In genomic region chr4:92121099-92121498, GRCh38 we compare ENCODE assay signal across 21 cellular contexts.
DNase-seq lines count a peak whose midpoint lies in the region; ATAC-seq, FAIRE-seq and TF ChIP-seq lines count a peak whose summit lies in the region.
"Had no signal": no experiment of that assay in that cellular context is flagged by ENCODE, and none has a peak within 500 bp of the region (broad histone marks: within the 10 kb centered on the region; RNA-seq: fewer than 3 reads in every experiment).

No MANE protein-coding gene starts in this region.

- H3K27me3 Mint-ChIP-seq in activated naive CD8-positive, alpha-beta T cell treated with anti-CD3 and anti-CD28 coated beads for 36 hours: no peaks in the 10 kb centered on the region
- no peaks in the 10 kb centered on the region for H3K27me3 Mint-ChIP-seq in progenitor cell of endocrine pancreas
- H3K27me3 Mint-ChIP-seq: activated naive CD4-positive, alpha-beta T cell treated with anti-CD3 and anti-CD28 coated beads, Interleukin-2, amount 10 ng/mL, durations not matched to agents 7 days and 5 days; naive B cell; stimulated activated naive B cell treated with anti-CD40 and anti-IgM and Interleukin-4, amounts not matched to agents 10 μg/mL and 1 μg/mL and 100 μg/mL, for 72 hours had no signal

- FAIRE-seq in kidney (lab: Jason Lieb, UNC) (no peak), urothelium cell line (lab: Jason Lieb, UNC) (no peak), GM12892 (lab: Jason Lieb, UNC) (no peak)
- FAIRE-seq: A549 had no signal

- DNase-seq in Right ventricle myocardium inferior (ENCODE audit: missing footprints): peak; percentile 60
- no peak for DNase-seq in right atrium auricular region (ENCODE audit: low spot score)
- peak; percentile 86 for DNase-seq in astrocyte of the hippocampus (ENCODE audit: low read depth, low spot score)
- peak; percentile 15 for DNase-seq in kidney
- DNase-seq in urothelium cell line (ENCODE audit: low spot score): peak; percentile 6
- DNase-seq in activated naive CD8-positive, alpha-beta T cell treated with anti-CD3 and anti-CD28 coated beads for 36 hours: no peak
- DNase-seq in progenitor cell of endocrine pancreas (ENCODE audit: low spot score, unreplicated experiment): no peak
- DNase-seq in GM12892 (ENCODE audit: insufficient read length): no peak
- DNase-seq: activated CD4-positive, alpha-beta T cell treated with anti-CD3 and anti-CD28 coated beads for 48 hours; activated naive CD4-positive, alpha-beta T cell treated with anti-CD3 and anti-CD28 coated beads, Interleukin-2, amount 10 ng/mL, durations not matched to agents 7 days and 5 days; left ventricle myocardium inferior; naive B cell; NCI-H1436 treated with DMSO at 0.1 percent for 48 hours; NCI-H226; stimulated activated naive B cell treated with anti-CD40 and anti-IgM and Interleukin-4, amounts not matched to agents 10 μg/mL and 1 μg/mL and 100 μg/mL, for 72 hours had no signal

- H3K36me3 Mint-ChIP-seq in activated naive CD8-positive, alpha-beta T cell treated with anti-CD3 and anti-CD28 coated beads for 36 hours: no peaks in the 10 kb centered on the region
- no peaks in the 10 kb centered on the region for H3K36me3 Mint-ChIP-seq in progenitor cell of endocrine pancreas (ENCODE audit: insufficient read depth)
- H3K36me3 Mint-ChIP-seq: activated naive CD4-positive, alpha-beta T cell treated with anti-CD3 and anti-CD28 coated beads, Interleukin-2, amount 10 ng/mL, durations not matched to agents 7 days and 5 days; CD14-positive monocyte; naive B cell; stimulated activated naive B cell treated with anti-CD40 and anti-IgM and Interleukin-4, amounts not matched to agents 10 μg/mL and 1 μg/mL and 100 μg/mL, for 72 hours had no signal

- intact Hi-C loops in Right ventricle myocardium inferior (cut with DNase I): no loop called here
- intact Hi-C loops in kidney (cut with DNase I): no loop called here

- TF ChIP-seq CTCF in right atrium auricular region (IDR thresholded peaks at IDR 0.05) (no peak), kidney (IDR thresholded peaks at IDR 0.05; ENCODE audit: borderline replicate concordance, extremely low read depth, insufficient read depth) (no peak), progenitor cell of endocrine pancreas (IDR thresholded peaks at IDR 0.05; ENCODE audit: unreplicated experiment) (no peak)

- H3K9me3 ChIP-seq in right atrium auricular region: no peaks in the 10 kb centered on the region
- H3K9me3 ChIP-seq in kidney (ENCODE audit: control insufficient read depth in 1 of 2, low read length in 2 of 2): no peaks in the 10 kb centered on the region
- H3K9me3 ChIP-seq: A549, breast epithelium, left ventricle myocardium inferior had no signal

- no peaks in the 10 kb centered on the region for H3K27me3 ChIP-seq in right atrium auricular region
- H3K27me3 ChIP-seq: breast epithelium had no signal

- H3K36me3 ChIP-seq in right atrium auricular region: no peaks in the 10 kb centered on the region
- H3K36me3 ChIP-seq in kidney (ENCODE audit: control insufficient read depth in 1 of 2, insufficient read depth in 2 of 2, low read length in 2 of 2): no peaks in the 10 kb centered on the region
- H3K36me3 ChIP-seq: breast epithelium, left ventricle myocardium inferior had no signal

- H3K4me3 Mint-ChIP-seq in activated naive CD8-positive, alpha-beta T cell treated with anti-CD3 and anti-CD28 coated beads for 36 hours: no peak overlapping the region
- no peak overlapping the region for H3K4me3 Mint-ChIP-seq in progenitor cell of endocrine pancreas (ENCODE audit: low read depth)
- H3K4me3 Mint-ChIP-seq: activated naive CD4-positive, alpha-beta T cell treated with anti-CD3 and anti-CD28 coated beads, Interleukin-2, amount 10 ng/mL, durations not matched to agents 7 days and 5 days; CD14-positive monocyte; naive B cell; stimulated activated naive B cell treated with anti-CD40 and anti-IgM and Interleukin-4, amounts not matched to agents 10 μg/mL and 1 μg/mL and 100 μg/mL, for 72 hours had no signal

- no peak overlapping the region for H3K9ac ChIP-seq in kidney (ENCODE audit: low read length in 2 of 2)
- H3K9ac ChIP-seq: KMS-11, parathyroid adenoma had no signal

- no peak overlapping the region for H3K27ac Mint-ChIP-seq in activated naive CD8-positive, alpha-beta T cell treated with anti-CD3 and anti-CD28 coated beads for 36 hours
- H3K27ac Mint-ChIP-seq in progenitor cell of endocrine pancreas: no peak overlapping the region
- H3K27ac Mint-ChIP-seq: activated naive CD4-positive, alpha-beta T cell treated with anti-CD3 and anti-CD28 coated beads, Interleukin-2, amount 10 ng/mL, durations not matched to agents 7 days and 5 days; CD14-positive monocyte; naive B cell; stimulated activated naive B cell treated with anti-CD40 and anti-IgM and Interleukin-4, amounts not matched to agents 10 μg/mL and 1 μg/mL and 100 μg/mL, for 72 hours had no signal

- no peak for TF ChIP-seq POLR2A in GM12892 (IDR thresholded peaks at IDR 0.05; ENCODE audit: low read depth, low read length)

- H3K27ac ChIP-seq in right atrium auricular region (no peak overlapping the region), kidney (ENCODE audit: low read depth in 2 of 2, low read length in 2 of 2) (no peak overlapping the region)
- H3K27ac ChIP-seq: A549, breast epithelium, KMS-11, left ventricle myocardium inferior, parathyroid adenoma, SK-N-MC had no signal

- H3K4me3 ChIP-seq in right atrium auricular region: no peak overlapping the region
- H3K4me3 ChIP-seq in kidney (ENCODE audit: low read length in 2 of 2): no peak overlapping the region
- H3K4me3 ChIP-seq: A549, breast epithelium, left ventricle myocardium inferior, SK-N-MC had no signal

- ATAC-seq in Right ventricle myocardium inferior: no peak
- ATAC-seq: A549; stimulated activated naive B cell treated with anti-CD40 and anti-IgM and Interleukin-4, amounts not matched to agents 10 μg/mL and 1 μg/mL and 100 μg/mL, for 72 hours had no signal

- no peaks in the 10 kb centered on the region for H3K4me1 Mint-ChIP-seq in activated naive CD8-positive, alpha-beta T cell treated with anti-CD3 and anti-CD28 coated beads for 36 hours
- H3K4me1 Mint-ChIP-seq in progenitor cell of endocrine pancreas (ENCODE audit: low read depth): no peaks in the 10 kb centered on the region
- H3K4me1 Mint-ChIP-seq: activated naive CD4-positive, alpha-beta T cell treated with anti-CD3 and anti-CD28 coated beads, Interleukin-2, amount 10 ng/mL, durations not matched to agents 7 days and 5 days; CD14-positive monocyte; naive B cell; stimulated activated naive B cell treated with anti-CD40 and anti-IgM and Interleukin-4, amounts not matched to agents 10 μg/mL and 1 μg/mL and 100 μg/mL, for 72 hours had no signal

- H3K9me3 Mint-ChIP-seq in activated naive CD8-positive, alpha-beta T cell treated with anti-CD3 and anti-CD28 coated beads for 36 hours: peaks cover 8% of the 10 kb centered on the region
- peaks cover 3% of the 10 kb centered on the region for H3K9me3 Mint-ChIP-seq in progenitor cell of endocrine pancreas (ENCODE audit: low read depth)

- H3K4me1 ChIP-seq in right atrium auricular region: no peaks in the 10 kb centered on the region
- no peaks in the 10 kb centered on the region for H3K4me1 ChIP-seq in kidney (ENCODE audit: control insufficient read depth in 1 of 2, insufficient read depth in 1 of 2, low read depth in 1 of 2, low read length in 2 of 2)
- H3K4me1 ChIP-seq: A549, breast epithelium, left ventricle myocardium inferior, parathyroid adenoma had no signal

Comparison
In these comparisons a context has a peak if more than half of its experiments do, and no peak if none do; other contexts are left out.
1. DNase-seq: peak in Right ventricle myocardium inferior (single experiment), astrocyte of the hippocampus (single experiment), kidney (single experiment) and urothelium cell line (single experiment); none in right atrium auricular region (single experiment), activated naive CD8-positive, alpha-beta T cell treated with anti-CD3 and anti-CD28 coated beads for 36 hours (single experiment), progenitor cell of endocrine pancreas (single experiment) and GM12892 (single experiment).